8 cellular contexts compared by ENCODE assay signal in the genomic region with DNA sequence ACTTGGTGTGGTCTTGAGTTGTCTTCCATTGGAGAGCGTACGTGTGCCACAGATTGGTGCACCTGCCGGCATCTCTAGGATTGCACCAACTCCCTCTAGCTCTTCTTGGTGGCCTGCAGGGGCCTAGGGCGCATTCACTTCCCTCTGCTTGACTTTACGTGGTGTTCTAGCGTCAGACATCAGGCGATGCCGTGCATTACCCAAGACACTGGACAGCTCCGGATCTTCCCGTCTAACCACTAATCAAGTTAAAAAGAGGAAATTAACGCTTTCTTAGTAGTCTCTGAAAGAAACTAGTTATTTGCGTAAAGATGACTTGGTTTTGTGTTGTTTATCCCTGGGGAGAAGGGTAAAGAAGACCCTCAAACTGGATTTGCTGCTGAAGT. TPM values are rescaled to one million over a fixed set of nuclear protein-coding genes. Genes with fewer than 3 reads are reported as not detected.
DNase-seq lines count a peak whose midpoint lies in the region; ATAC-seq and TF ChIP-seq lines count a peak whose summit lies in the region.

No MANE protein-coding gene starts in this region.

- H3K9ac ChIP-seq in HUES64 (ENCODE audit: low read depth, low read length) = 0 out of 2 replicates have a peak overlapping the region, but pooled peaks have one; percentile 24

- no peaks in the 10 kb centered on the region for H3K27me3 Mint-ChIP-seq in CD8-positive, alpha-beta memory T cell
- no peaks in the 10 kb centered on the region for H3K27me3 Mint-ChIP-seq in natural killer cell treated with Interleukin-12 subunit alpha and Interleukin-12 subunit beta and Interleukin-15 and Interleukin-18, amount 100 ng/mL, for 72 hours

- peak overlapping the region; percentile 15 to 93 (median 86) for H3K27ac Mint-ChIP-seq in CD8-positive, alpha-beta memory T cell
- H3K27ac Mint-ChIP-seq in natural killer cell treated with Interleukin-12 subunit alpha and Interleukin-12 subunit beta and Interleukin-15 and Interleukin-18, amount 100 ng/mL, for 72 hours = peak overlapping the region; percentile 66 to 90

- peak in 1 of 5 donors; percentile 8 for DNase-seq in CD8-positive, alpha-beta memory T cell
- DNase-seq in fibroblast of pulmonary artery (ENCODE audit: low read depth) = no peak
- DNase-seq in natural killer cell treated with Interleukin-12 subunit alpha and Interleukin-12 subunit beta and Interleukin-15 and Interleukin-18, amount 100 ng/mL, for 72 hours (ENCODE audit: low spot score) = no peak
- DNase-seq in activated effector memory CD4-positive, alpha-beta T cell treated with anti-CD3 and anti-CD28 coated beads, Interleukin-2, amount 50 U/mL, for 16 hours = no peak
- no peak for DNase-seq in cerebellar nuclear complex (lab: John Stamatoyannopoulos, UW)

- H3K4me1 Mint-ChIP-seq in CD8-positive, alpha-beta memory T cell = peaks cover 58 to 82% (median 70%) of the 10 kb centered on the region in 3 donors
- H3K4me1 Mint-ChIP-seq in natural killer cell treated with Interleukin-12 subunit alpha and Interleukin-12 subunit beta and Interleukin-15 and Interleukin-18, amount 100 ng/mL, for 72 hours (ENCODE audit: low read depth in 2 of 2) = peaks cover 43 to 46% of the 10 kb centered on the region in 2 donors

- H3K36me3 ChIP-seq in CD8-positive, alpha-beta memory T cell (ENCODE audit: insufficient read depth, low read length) = no peaks in the 10 kb centered on the region
- H3K36me3 ChIP-seq in HUES64 (ENCODE audit: insufficient read depth, low read length) = 0 out of 2 replicates have a peak, but pooled peaks cover 7% of the 10 kb centered on the region

- H3K36me3 Mint-ChIP-seq in CD8-positive, alpha-beta memory T cell = peaks cover 0 to 64% (median 12%) of the 10 kb centered on the region in 3 donors
- H3K36me3 Mint-ChIP-seq in natural killer cell treated with Interleukin-12 subunit alpha and Interleukin-12 subunit beta and Interleukin-15 and Interleukin-18, amount 100 ng/mL, for 72 hours = no peaks in the 10 kb centered on the region

- POLR2A ChIA-PET in CD8-positive, alpha-beta memory T cell (lab: Charles Lee) = interaction anchor here (0.5 to 1.9 kb wide), 7 partner anchors 13 to 80 kb away, joined by 3 to 7 read pairs (median 4); partner anchors contain the start of gene IFNAR1

- H3K4me1 ChIP-seq in CD8-positive, alpha-beta memory T cell (ENCODE audit: insufficient read depth, low read length) = peaks cover 49% of the 10 kb centered on the region
- 0 out of 2 replicates have a peak, but pooled peaks cover 7% of the 10 kb centered on the region for H3K4me1 ChIP-seq in HUES64 (ENCODE audit: insufficient read depth, low read length)

- no peaks in the 10 kb centered on the region for H3K27me3 ChIP-seq in CD8-positive, alpha-beta memory T cell (ENCODE audit: insufficient read depth, low read length, poor library complexity, severe bottlenecking)
- H3K27me3 ChIP-seq in HUES64 (ENCODE audit: insufficient read depth, low read length) = no peaks in the 10 kb centered on the region; the same call in 1 of the 2 replicates

- H3K9me3 ChIP-seq in CD8-positive, alpha-beta memory T cell (ENCODE audit: low read length) = no peaks in the 10 kb centered on the region
- no peaks in the 10 kb centered on the region for H3K9me3 ChIP-seq in HUES64 (ENCODE audit: insufficient read depth, low read depth, low read length)

- TF ChIP-seq CTCF in WI38 (IDR thresholded peaks at IDR 0.05; ENCODE audit: low read depth, low read length) (no peak), fibroblast of pulmonary artery (IDR thresholded peaks at IDR 0.05; ENCODE audit: low read length, missing control alignments) (no peak)

- peak overlapping the region; percentile 50 for H3K4me3 ChIP-seq in CD8-positive, alpha-beta memory T cell (ENCODE audit: low read length)
- peak overlapping the region; percentile 80 for H3K4me3 ChIP-seq in HUES64 (ENCODE audit: low read length)
- peak overlapping the region; percentile 72 for H3K4me3 ChIP-seq in WI38 (ENCODE audit: low read depth, low read length)
- peak overlapping the region; percentile 80 for H3K4me3 ChIP-seq in fibroblast of pulmonary artery (replicated peaks; ENCODE audit: low read depth, low read length)

- H3K9me3 Mint-ChIP-seq in CD8-positive, alpha-beta memory T cell = no peaks in the 10 kb centered on the region
- H3K9me3 Mint-ChIP-seq in natural killer cell treated with Interleukin-12 subunit alpha and Interleukin-12 subunit beta and Interleukin-15 and Interleukin-18, amount 100 ng/mL, for 72 hours = no peaks in the 10 kb centered on the region

- CTCF ChIA-PET in CD8-positive, alpha-beta memory T cell (lab: Charles Lee) = interaction anchor here (0.7 to 1.6 kb wide), 5 partner anchors 34 to 94 kb away, joined by 3 to 5 read pairs (median 3); no protein-coding TSS in a partner anchor

- peak overlapping the region; percentile 87 to 99 (median 93) for H3K4me3 Mint-ChIP-seq in CD8-positive, alpha-beta memory T cell
- peak overlapping the region; percentile 93 for H3K4me3 Mint-ChIP-seq in natural killer cell treated with Interleukin-12 subunit alpha and Interleukin-12 subunit beta and Interleukin-15 and Interleukin-18, amount 100 ng/mL, for 72 hours

- WGBS in HUES64 = 55% methylated on average over 12 of the region's 12 CpGs

- ATAC-seq in GM19372 (IDR thresholded peaks at IDR 0.05; ENCODE audit: low read depth, unreplicated experiment) = peak; percentile 36
- ATAC-seq in natural killer cell treated with Interleukin-12 subunit alpha and Interleukin-12 subunit beta and Interleukin-15 and Interleukin-18, amount 100 ng/mL, for 72 hours = peak in 1 of 2 donors; percentile 41

- H3K27ac ChIP-seq in CD8-positive, alpha-beta memory T cell (ENCODE audit: low read depth, low read length) = peak overlapping the region; percentile 25
- no peak overlapping the region for H3K27ac ChIP-seq in HUES64 (ENCODE audit: low read depth, low read length)

RNA-seq across cellular contexts. Expression of gene IL10RB, which starts 0.5 kb away (rescaled TPM):
- 10 to 100 TPM; 23.4 to 25.3 TPM for total RNA-seq in CD8-positive, alpha-beta memory T cell
- 51.4 TPM for polyA plus RNA-seq in CD8-positive, alpha-beta memory T cell
- 3.4 TPM for polyA plus RNA-seq in HUES64 (2013, experiment 1 of 2)
- 5.1 TPM for polyA plus RNA-seq in HUES64 (2013, experiment 2 of 2)
- 10 to 100 TPM; 19.9 to 22.2 TPM for total RNA-seq in natural killer cell treated with Interleukin-12 subunit alpha and Interleukin-12 subunit beta and Interleukin-15 and Interleukin-18, amount 100 ng/mL, for 72 hours

RNA-seq across cellular contexts. Expression of gene IFNAR2, which starts 35.9 kb away (rescaled TPM):
- 10 to 100 TPM; 23.4 to 26.4 TPM for total RNA-seq in CD8-positive, alpha-beta memory T cell
- 85.3 TPM for polyA plus RNA-seq in CD8-positive, alpha-beta memory T cell
- polyA plus RNA-seq in HUES64 (2013, experiment 1 of 2) = 13.1 TPM
- polyA plus RNA-seq in HUES64 (2013, experiment 2 of 2) = 15.5 TPM
- total RNA-seq in natural killer cell treated with Interleukin-12 subunit alpha and Interleukin-12 subunit beta and Interleukin-15 and Interleukin-18, amount 100 ng/mL, for 72 hours = 10 to 100 TPM; 16.9 to 17.6 TPM

RNA-seq across cellular contexts. Expression of gene IFNAR1, which starts 59.1 kb away (rescaled TPM):
- 10 to 100 TPM; 31.6 to 34.1 TPM for total RNA-seq in CD8-positive, alpha-beta memory T cell
- 54.6 TPM for polyA plus RNA-seq in CD8-positive, alpha-beta memory T cell
- 11.7 TPM for polyA plus RNA-seq in HUES64 (2013, experiment 1 of 2)
- polyA plus RNA-seq in HUES64 (2013, experiment 2 of 2) = 9.5 TPM
- total RNA-seq in natural killer cell treated with Interleukin-12 subunit alpha and Interleukin-12 subunit beta and Interleukin-15 and Interleukin-18, amount 100 ng/mL, for 72 hours = 10 to 100 TPM; 16.0 to 16.6 TPM
